ENCODE assay signal across 8 cellular contexts in the genomic region with DNA sequence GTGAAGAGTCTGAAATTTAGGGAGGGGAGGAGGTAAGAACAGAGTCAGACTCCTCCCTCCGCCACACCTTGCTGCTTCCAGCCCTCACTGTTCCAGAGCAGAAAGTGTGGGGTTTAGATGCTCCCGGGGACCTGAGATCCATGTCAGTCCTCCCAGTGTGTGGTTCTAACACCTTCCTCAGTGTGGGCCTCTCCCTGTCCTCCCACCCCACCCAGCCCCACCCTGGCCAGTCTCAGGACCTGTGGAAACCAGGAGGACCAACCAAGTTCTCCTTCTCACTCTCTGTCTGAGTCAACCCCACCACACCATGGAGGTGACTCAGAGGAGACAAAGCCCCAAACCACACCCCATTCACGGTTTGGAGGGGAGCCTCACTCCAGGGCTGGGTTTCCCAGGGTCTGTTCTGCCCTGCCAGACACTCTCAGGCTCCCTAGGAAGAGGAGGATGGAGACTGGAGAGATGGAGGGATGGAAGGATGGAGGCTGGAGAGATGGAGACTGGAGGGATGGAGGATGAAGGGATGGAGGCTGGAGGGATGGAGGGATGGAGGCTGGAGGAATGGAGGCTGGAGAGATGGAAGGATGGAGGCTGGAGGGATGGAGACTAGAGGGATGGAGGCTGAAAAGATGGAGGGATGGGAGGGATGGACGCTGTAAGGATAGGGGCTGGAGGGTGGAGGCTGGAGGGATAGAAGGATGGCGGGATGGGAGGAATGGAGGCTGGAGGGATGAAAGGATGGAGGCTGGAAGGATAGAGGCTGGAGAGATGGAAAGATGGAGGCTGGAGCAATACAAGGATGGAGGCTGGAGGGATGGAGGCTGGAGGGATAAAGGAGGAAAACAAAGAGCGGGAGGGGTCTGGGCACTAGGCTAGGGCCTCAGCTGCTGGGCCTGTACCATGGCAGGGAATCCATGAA.
A peak's percentile ranks its signal among the peaks of the same experiment; 100 is the strongest.
DNase-seq lines count a peak whose midpoint lies in the region; ATAC-seq, FAIRE-seq and TF ChIP-seq lines count a peak whose summit lies in the region.

No MANE protein-coding gene starts in this region.

- no peaks in the 10 kb centered on the region for H3K36me3 Mint-ChIP-seq in activated naive CD4-positive, alpha-beta T cell treated with anti-CD3 and anti-CD28 coated beads, Interleukin-2, amount 50 U/mL, for 24 hours
- H3K36me3 Mint-ChIP-seq in neural progenitor cell = no peaks in the 10 kb centered on the region

- no peaks in the 10 kb centered on the region for H3K27me3 Mint-ChIP-seq in activated naive CD4-positive, alpha-beta T cell treated with anti-CD3 and anti-CD28 coated beads, Interleukin-2, amount 50 U/mL, for 24 hours
- H3K27me3 Mint-ChIP-seq in neural progenitor cell (ENCODE audit: insufficient read depth, low read depth) = peaks cover 4% of the 10 kb centered on the region

- no peaks in the 10 kb centered on the region for H3F3A ChIP-seq in neural progenitor cell (ENCODE audit: low read depth)

- peak overlapping the region; percentile 80 for H3K4me3 Mint-ChIP-seq in activated naive CD4-positive, alpha-beta T cell treated with anti-CD3 and anti-CD28 coated beads, Interleukin-2, amount 50 U/mL, for 24 hours
- H3K4me3 Mint-ChIP-seq in neural progenitor cell = no peak overlapping the region

- H3K36me3 ChIP-seq in Peyer's patch (no peaks in the 10 kb centered on the region), neural progenitor cell (no peaks in the 10 kb centered on the region)

- H4K20me1 ChIP-seq in neural progenitor cell (ENCODE audit: low read depth) = no peaks in the 10 kb centered on the region

- ATAC-seq in GM21786 (IDR thresholded peaks at IDR 0.05; ENCODE audit: unreplicated experiment) = peak; percentile 44
- no peak for ATAC-seq in HG03159 (IDR thresholded peaks at IDR 0.05; ENCODE audit: unreplicated experiment)

- peaks cover 0 to 64% (median 41%) of the 10 kb centered on the region in 4 donors for H3K4me1 ChIP-seq in Peyer's patch
- H3K4me1 ChIP-seq in neural progenitor cell = peaks cover 6% of the 10 kb centered on the region

- H3K9me3 Mint-ChIP-seq in activated naive CD4-positive, alpha-beta T cell treated with anti-CD3 and anti-CD28 coated beads, Interleukin-2, amount 50 U/mL, for 24 hours = no peaks in the 10 kb centered on the region
- H3K9me3 Mint-ChIP-seq in neural progenitor cell = no peaks in the 10 kb centered on the region

- H3K4me2 ChIP-seq in neural progenitor cell = no peak overlapping the region

- H3K27me3 ChIP-seq in Peyer's patch = no peaks in the 10 kb centered on the region
- H3K27me3 ChIP-seq in neural progenitor cell = no peaks in the 10 kb centered on the region

- FAIRE-seq in D721Med (lab: Jason Lieb, UNC) = no peak

- peaks cover 74% of the 10 kb centered on the region for H3K4me1 Mint-ChIP-seq in activated naive CD4-positive, alpha-beta T cell treated with anti-CD3 and anti-CD28 coated beads, Interleukin-2, amount 50 U/mL, for 24 hours
- peaks cover 8% of the 10 kb centered on the region for H3K4me1 Mint-ChIP-seq in neural progenitor cell

- H3K4me3 ChIP-seq in Peyer's patch (no peak overlapping the region), neural progenitor cell (no peak overlapping the region)

- H3K27ac ChIP-seq in Peyer's patch (peak overlapping the region; percentile 76 to 88 (median 83)), neural progenitor cell (no peak overlapping the region)

- no peak for TF ChIP-seq POLR2A in Peyer's patch (IDR thresholded peaks at IDR 0.05)

- H3K9me3 ChIP-seq in Peyer's patch = no peaks in the 10 kb centered on the region
- H3K9me3 ChIP-seq in neural progenitor cell (ENCODE audit: low read depth) = no peaks in the 10 kb centered on the region

- no peaks in the 10 kb centered on the region for H3K79me2 ChIP-seq in neural progenitor cell (ENCODE audit: low read depth)

- DNase-seq in EH (ENCODE audit: low read depth) (peak; percentile 67), Peyer's patch (peak in 2 of 3 donors; percentile 67 to 79), D721Med (ENCODE audit: insufficient read length, low spot score) (no peak), neural progenitor cell (ENCODE audit: low spot score) (no peak)
- peak; percentile 65 for DNase-seq in stimulated activated CD8-positive, alpha-beta memory T cell treated with anti-CD3 and anti-CD28 coated beads, Interleukin-12 subunit alpha, Interleukin-12 subunit beta, amount 100 ng/mL, for 4 hours (ENCODE audit: low read depth)

- H2AFZ ChIP-seq in neural progenitor cell (replicated peaks) = no peak overlapping the region

- TF ChIP-seq CTCF in Peyer's patch (IDR thresholded peaks at IDR 0.05) (no peak), D721Med (IDR thresholded peaks at IDR 0.05; ENCODE audit: insufficient read depth, missing control alignments) (no peak), neural progenitor cell (IDR thresholded peaks at IDR 0.05) (no peak)

- no peak overlapping the region for H3K9ac ChIP-seq in neural progenitor cell

- H3K27ac Mint-ChIP-seq in activated naive CD4-positive, alpha-beta T cell treated with anti-CD3 and anti-CD28 coated beads, Interleukin-2, amount 50 U/mL, for 24 hours = peak overlapping the region; percentile 98
- no peak overlapping the region for H3K27ac Mint-ChIP-seq in neural progenitor cell

Comparison
In these comparisons a context has a peak if more than half of its experiments do, and no peak if none do; other contexts are left out.
1. DNase-seq: peak in EH (single experiment), Peyer's patch (2 of 3) and stimulated activated CD8-positive, alpha-beta memory T cell treated with anti-CD3 and anti-CD28 coated beads, Interleukin-12 subunit alpha, Interleukin-12 subunit beta, amount 100 ng/mL, for 4 hours (single experiment); none in D721Med (single experiment) and neural progenitor cell (single experiment).